In genomic region chr18:56937874-56938273, GRCh38 we compare ENCODE assay signal across 26 cellular contexts.
DNase-seq lines count a peak whose midpoint lies in the region; ATAC-seq and TF ChIP-seq lines count a peak whose summit lies in the region.
"Had no signal": no experiment of that assay in that cellular context is flagged by ENCODE, and none has a peak within 500 bp of the region (broad histone marks: within the 10 kb centered on the region; RNA-seq: fewer than 3 reads in every experiment).

No MANE protein-coding gene starts in this region.

- no peaks in the 10 kb centered on the region for H3K4me1 ChIP-seq in HEK293 (ENCODE audit: control insufficient read depth, insufficient read depth, low read length)
- H3K4me1 ChIP-seq: A549; BLaER1 treated with 17β-estradiol and CSF1 and Interleukin-3, amounts not matched to agents 10 nM and 100 nM; SJCRH30 had no signal

- ATAC-seq in T-helper 17 cell: no peak
- ATAC-seq: A549, Right ventricle myocardium inferior, SK-N-SH treated with all-trans-retinoic acid at 6 μM for 48 hours had no signal

- POLR2A ChIA-PET in HEK293 (lab: Yijun Ruan, JAX): no interaction called here

- no peaks in the 10 kb centered on the region for H3K27me3 Mint-ChIP-seq in T-helper 17 cell
- H3K27me3 Mint-ChIP-seq: CD4-positive, alpha-beta T cell had no signal

- no peak overlapping the region for H3K27ac ChIP-seq in HEK293 (ENCODE audit: extremely low read depth, low read depth, low read length)
- H3K27ac ChIP-seq: A549; BLaER1 treated with 17β-estradiol and CSF1 and Interleukin-3, amounts not matched to agents 10 nM and 100 nM; KMS-11; PC-9; SJCRH30 had no signal

- peaks cover 4% of the 10 kb centered on the region for H3K4me1 Mint-ChIP-seq in T-helper 17 cell

- TF ChIP-seq CTCF in HEK293 (tag by site-specific recombination; IDR thresholded peaks at IDR 0.05) (no peak), cardiac fibroblast (IDR thresholded peaks at IDR 0.05; ENCODE audit: low read depth, low read length) (no peak), fibroblast of pulmonary artery (IDR thresholded peaks at IDR 0.05; ENCODE audit: low read length, missing control alignments) (no peak)

- peaks cover 8% of the 10 kb centered on the region for H3K36me3 Mint-ChIP-seq in T-helper 17 cell (ENCODE audit: low read depth)

- CTCF ChIA-PET in HEK293 (lab: Yijun Ruan, JAX): no interaction called here

- H3K9me3 ChIP-seq in HEK293 (ENCODE audit: control insufficient read depth, insufficient read depth, low read depth, low read length) (no peaks in the 10 kb centered on the region), T-helper 17 cell (ENCODE audit: control insufficient read depth, low read length, poor library complexity, severe bottlenecking) (no peaks in the 10 kb centered on the region)
- H3K9me3 ChIP-seq: A549; BLaER1 treated with 17β-estradiol and CSF1 and Interleukin-3, amounts not matched to agents 10 nM and 100 nM; HAP-1; SJCRH30 had no signal

- no peak overlapping the region for H3K4me3 ChIP-seq in HEK293 (ENCODE audit: low read depth, low read length)
- H3K4me3 ChIP-seq in cardiac fibroblast (replicated peaks in 1 of 2; ENCODE audit: low read depth in 2 of 2, low read length in 2 of 2): no peak overlapping the region
- no peak overlapping the region for H3K4me3 ChIP-seq in fibroblast of pulmonary artery (replicated peaks; ENCODE audit: low read depth, low read length)
- H3K4me3 ChIP-seq: A549; BLaER1 treated with 17β-estradiol and CSF1 and Interleukin-3, amounts not matched to agents 10 nM and 100 nM; HAP-1; PC-9; SJCRH30 had no signal

- H3K36me3 ChIP-seq in HEK293 (ENCODE audit: control insufficient read depth in 2 of 2, insufficient read depth in 1 of 2, low read length in 2 of 2): no peaks in the 10 kb centered on the region; a peak in 1 of 3 replicates
- H3K36me3 ChIP-seq: HAP-1, SJCRH30 had no signal

- H3K4me3 Mint-ChIP-seq in T-helper 17 cell: no peak overlapping the region
- H3K4me3 Mint-ChIP-seq: CD4-positive, alpha-beta T cell had no signal

- no peak overlapping the region for H3K27ac Mint-ChIP-seq in T-helper 17 cell
- H3K27ac Mint-ChIP-seq: CD4-positive, alpha-beta T cell had no signal

- DNase-seq in cardiac fibroblast (ENCODE audit: low read depth in 2 of 2) (peak; percentile 13 to 17), fibroblast of pulmonary artery (ENCODE audit: low read depth) (peak; percentile 5), hippocampal formation (lab: John Stamatoyannopoulos, UW) (no peak), T-helper 17 cell (no peak), KG1 (lab: John Stamatoyannopoulos, UW) (no peak)
- no peak for DNase-seq in stimulated activated CD4-positive, alpha-beta T cell treated with anti-CD3 and anti-CD28 coated beads, Interleukin-2, amount 100 ng/mL, for 48 hours
- DNase-seq: AML-193; CD4-positive, alpha-beta T cell; GOT3; IMR-90; MM.1S; NCI-H1048; NCI-H1417; NCI-H1694 treated with DMSO at 0.1 percent for 48 hours; NCI-H2081; NCI-H2227 treated with DMSO at 0.1 percent for 48 hours; NK-92 treated with Interleukin-12 subunit alpha and Interleukin-12 subunit beta, amount 100 ng/mL, for 24 hours; PC-9; SJCRH30 had no signal

TF ChIP-seq in HEK293, 187 proteins besides CTCF, POLR2A, EP300 and RAD21:
- 0 out of 2 replicates have a peak, but pooled peaks have one; percentile 18 for TF ChIP-seq PRDM1 (tag by site-specific recombination; IDR thresholded peaks at IDR 0.05)
- TF ChIP-seq ZNF76 (tag by site-specific recombination; IDR thresholded peaks at IDR 0.05; ENCODE audit: borderline replicate concordance, low read depth): no peak
TF ChIP-seq in HEK293: peak in this region for 1.

Comparison
In these comparisons a context has a peak if more than half of its experiments do, and no peak if none do; other contexts are left out.
1. DNase-seq: peak in cardiac fibroblast (2 of 2) and fibroblast of pulmonary artery (single experiment); none in hippocampal formation (0 of 2), T-helper 17 cell (0 of 3), KG1 (single experiment) and stimulated activated CD4-positive, alpha-beta T cell treated with anti-CD3 and anti-CD28 coated beads, Interleukin-2, amount 100 ng/mL, for 48 hours (0 of 2).